ENCODE assay signal across 8 cellular contexts in genomic region chr7:102834999-102835398, GRCh38.
DNase-seq lines count a peak whose midpoint lies in the region; ATAC-seq and TF ChIP-seq lines count a peak whose summit lies in the region.

No MANE protein-coding gene starts in this region.

- no peak overlapping the region for H3K27ac Mint-ChIP-seq in stimulated activated effector memory CD8-positive, alpha-beta T cell treated with anti-CD3 and anti-CD28 coated beads, Interleukin-12 subunit alpha, Interleukin-12 subunit beta, amount 100 ng/mL, for 72 hours

- H3K9me3 ChIP-seq in mucosa of descending colon, result no peaks in the 10 kb centered on the region

- intact Hi-C loops in mucosa of descending colon (cut with DNase I, micrococcal nuclease), result no loop called here

- H3K36me3 Mint-ChIP-seq in stimulated activated effector memory CD8-positive, alpha-beta T cell treated with anti-CD3 and anti-CD28 coated beads, Interleukin-12 subunit alpha, Interleukin-12 subunit beta, amount 100 ng/mL, for 72 hours, result no peaks in the 10 kb centered on the region

- no peak for TF ChIP-seq CTCF in mucosa of descending colon (IDR thresholded peaks at IDR 0.05)

- peaks cover 6% of the 10 kb centered on the region for H3K4me1 Mint-ChIP-seq in stimulated activated effector memory CD8-positive, alpha-beta T cell treated with anti-CD3 and anti-CD28 coated beads, Interleukin-12 subunit alpha, Interleukin-12 subunit beta, amount 100 ng/mL, for 72 hours

- H3K4me3 ChIP-seq in mucosa of descending colon, result no peak overlapping the region

- ATAC-seq in HG03378 (IDR thresholded peaks at IDR 0.05; ENCODE audit: unreplicated experiment), result peak; percentile 96
- peak; percentile 99 for ATAC-seq in stimulated activated effector memory CD8-positive, alpha-beta T cell treated with anti-CD3 and anti-CD28 coated beads, Interleukin-12 subunit alpha, Interleukin-12 subunit beta, amount 100 ng/mL, for 72 hours
- ATAC-seq in mucosa of descending colon, result no peak

- peak; percentile 3 for DNase-seq in stimulated activated naive CD4-positive, alpha-beta T cell treated with Interleukin-2 at 50 U/mL for 16 hours (lab: John Stamatoyannopoulos, UW)
- DNase-seq in stimulated activated naive CD4-positive, alpha-beta T cell (lab: John Stamatoyannopoulos, UW), result no peak
- DNase-seq in amniotic stem cell (lab: John Stamatoyannopoulos, UW) (peak; percentile 58), mucosa of descending colon (no peak), hypothalamus (lab: John Stamatoyannopoulos, UW) (no peak), NCI-H128 (lab: John Stamatoyannopoulos, UW; ENCODE audit: unreplicated experiment) (no peak)
- DNase-seq in stimulated activated effector memory CD8-positive, alpha-beta T cell treated with anti-CD3 and anti-CD28 coated beads, Interleukin-12 subunit alpha, Interleukin-12 subunit beta, amount 100 ng/mL, for 72 hours (ENCODE audit: low spot score in 2 of 2), result peak in 1 of 2 donors; percentile 62

- peak overlapping the region; percentile 2 for H3K4me3 Mint-ChIP-seq in stimulated activated effector memory CD8-positive, alpha-beta T cell treated with anti-CD3 and anti-CD28 coated beads, Interleukin-12 subunit alpha, Interleukin-12 subunit beta, amount 100 ng/mL, for 72 hours

- H3K9me3 Mint-ChIP-seq in stimulated activated effector memory CD8-positive, alpha-beta T cell treated with anti-CD3 and anti-CD28 coated beads, Interleukin-12 subunit alpha, Interleukin-12 subunit beta, amount 100 ng/mL, for 72 hours, result no peaks in the 10 kb centered on the region

- no peaks in the 10 kb centered on the region for H3K36me3 ChIP-seq in mucosa of descending colon (ENCODE audit: low read depth)

- H3K4me1 ChIP-seq in mucosa of descending colon (ENCODE audit: low read depth), result no peaks in the 10 kb centered on the region

Comparison
In these comparisons a context has a peak if more than half of its experiments do, and no peak if none do; other contexts are left out.
1. DNase-seq: peak in stimulated activated naive CD4-positive, alpha-beta T cell treated with Interleukin-2 at 50 U/mL for 16 hours (single experiment) and amniotic stem cell (single experiment); none in stimulated activated naive CD4-positive, alpha-beta T cell (0 of 6), mucosa of descending colon (0 of 3), hypothalamus (0 of 51) and NCI-H128 (single experiment).